Comparison of ENCODE assay signal across 1 cellular context in the genomic region with DNA sequence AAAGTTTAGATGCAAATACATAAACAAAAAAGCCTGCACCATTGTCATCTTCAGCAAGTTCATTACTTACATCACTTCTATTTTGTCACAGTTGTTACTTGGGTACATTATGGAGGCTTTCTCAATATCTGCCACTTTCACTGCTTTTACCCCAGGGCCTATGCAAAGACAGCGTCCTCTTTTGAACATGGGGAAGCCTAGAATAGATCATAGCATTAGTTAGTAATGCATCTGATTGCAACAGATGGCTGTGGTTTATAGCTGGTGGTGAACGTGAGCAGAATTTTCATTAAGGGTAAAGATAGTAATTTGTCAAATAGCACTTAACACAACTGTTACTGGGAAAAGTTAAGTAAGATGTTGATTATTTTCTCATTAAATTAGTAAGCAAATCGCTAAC.
TF ChIP-seq lines count a peak whose summit lies in the region.

No MANE protein-coding gene starts in this region.

TF ChIP-seq in GM23338, 12 proteins besides CTCF, POLR2A, EP300 and RAD21 (continued from another document):
- TF ChIP-seq REST (IDR thresholded peaks at IDR 0.05; ENCODE audit: unreplicated experiment), result no peak
- no peak for TF ChIP-seq EZH2 (IDR thresholded peaks at IDR 0.05; ENCODE audit: low read depth, unreplicated experiment)
- no peak for TF ChIP-seq ZNF462 (CRISPR knock-in tag; IDR thresholded peaks at IDR 0.05)
- TF ChIP-seq, protein P1, sequence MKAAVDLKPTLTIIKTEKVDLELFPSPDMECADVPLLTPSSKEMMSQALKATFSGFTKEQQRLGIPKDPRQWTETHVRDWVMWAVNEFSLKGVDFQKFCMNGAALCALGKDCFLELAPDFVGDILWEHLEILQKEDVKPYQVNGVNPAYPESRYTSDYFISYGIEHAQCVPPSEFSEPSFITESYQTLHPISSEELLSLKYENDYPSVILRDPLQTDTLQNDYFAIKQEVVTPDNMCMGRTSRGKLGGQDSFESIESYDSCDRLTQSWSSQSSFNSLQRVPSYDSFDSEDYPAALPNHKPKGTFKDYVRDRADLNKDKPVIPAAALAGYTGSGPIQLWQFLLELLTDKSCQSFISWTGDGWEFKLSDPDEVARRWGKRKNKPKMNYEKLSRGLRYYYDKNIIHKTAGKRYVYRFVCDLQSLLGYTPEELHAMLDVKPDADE (IDR thresholded peaks at IDR 0.05), result no peak
- TF ChIP-seq EZH2phosphoT487 (IDR thresholded peaks at IDR 0.05; ENCODE audit: unreplicated experiment), result no peak
- TF ChIP-seq ZNF114 (CRISPR knock-in tag; IDR thresholded peaks at IDR 0.05), result no peak
- no peak for TF ChIP-seq CREB1 (CRISPR knock-in tag; IDR thresholded peaks at IDR 0.05; ENCODE audit: low read depth)
- TF ChIP-seq POLR2AphosphoS5 (IDR thresholded peaks at IDR 0.05; ENCODE audit: low read depth), result no peak
- no peak for TF ChIP-seq NANOG (IDR thresholded peaks at IDR 0.05; ENCODE audit: borderline replicate concordance)
- TF ChIP-seq ZNF331 (CRISPR knock-in tag; IDR thresholded peaks at IDR 0.05; ENCODE audit: low read depth), result no peak
TF ChIP-seq in GM23338: peak in this region for 0.
